Comparison of ENCODE assay signal across 1 cellular context in the genomic region with DNA sequence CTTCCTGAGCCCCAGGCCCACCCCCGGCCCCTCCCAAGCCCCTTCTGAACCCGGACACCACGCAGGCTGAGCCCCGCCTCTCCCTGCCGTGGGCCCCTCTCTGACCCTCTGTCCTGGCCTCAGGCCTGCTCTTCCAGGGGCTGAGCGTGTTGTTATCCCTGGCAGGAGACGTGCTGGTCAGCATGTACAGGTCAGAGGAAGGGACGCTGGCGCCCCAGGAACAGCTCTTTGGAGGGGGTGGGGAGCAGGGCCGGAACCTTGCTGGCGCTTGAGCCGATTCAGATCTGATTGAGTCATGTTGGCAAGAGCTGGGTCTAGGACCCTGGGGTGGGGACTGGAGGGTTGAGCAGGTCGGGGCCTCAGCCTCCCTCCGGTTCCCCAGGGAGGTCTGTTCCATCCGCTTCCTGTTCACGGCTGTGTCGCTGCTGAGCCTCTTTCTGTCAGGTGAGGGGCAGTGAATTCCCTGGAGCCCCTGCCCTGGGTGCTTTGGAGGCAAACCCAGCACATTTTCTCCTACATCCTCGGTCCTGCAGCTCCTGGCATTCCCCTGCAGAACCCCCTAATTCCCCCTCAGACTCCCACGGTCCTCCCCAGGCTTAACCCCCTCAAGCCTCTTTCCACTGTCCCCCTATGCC.
TF ChIP-seq lines count a peak whose summit lies in the region.

No MANE protein-coding gene starts in this region.

TF ChIP-seq in HepG2, 621 proteins besides CTCF, POLR2A, EP300 and RAD21 (continued from another document and continues in another):
- TF ChIP-seq, protein P1, sequence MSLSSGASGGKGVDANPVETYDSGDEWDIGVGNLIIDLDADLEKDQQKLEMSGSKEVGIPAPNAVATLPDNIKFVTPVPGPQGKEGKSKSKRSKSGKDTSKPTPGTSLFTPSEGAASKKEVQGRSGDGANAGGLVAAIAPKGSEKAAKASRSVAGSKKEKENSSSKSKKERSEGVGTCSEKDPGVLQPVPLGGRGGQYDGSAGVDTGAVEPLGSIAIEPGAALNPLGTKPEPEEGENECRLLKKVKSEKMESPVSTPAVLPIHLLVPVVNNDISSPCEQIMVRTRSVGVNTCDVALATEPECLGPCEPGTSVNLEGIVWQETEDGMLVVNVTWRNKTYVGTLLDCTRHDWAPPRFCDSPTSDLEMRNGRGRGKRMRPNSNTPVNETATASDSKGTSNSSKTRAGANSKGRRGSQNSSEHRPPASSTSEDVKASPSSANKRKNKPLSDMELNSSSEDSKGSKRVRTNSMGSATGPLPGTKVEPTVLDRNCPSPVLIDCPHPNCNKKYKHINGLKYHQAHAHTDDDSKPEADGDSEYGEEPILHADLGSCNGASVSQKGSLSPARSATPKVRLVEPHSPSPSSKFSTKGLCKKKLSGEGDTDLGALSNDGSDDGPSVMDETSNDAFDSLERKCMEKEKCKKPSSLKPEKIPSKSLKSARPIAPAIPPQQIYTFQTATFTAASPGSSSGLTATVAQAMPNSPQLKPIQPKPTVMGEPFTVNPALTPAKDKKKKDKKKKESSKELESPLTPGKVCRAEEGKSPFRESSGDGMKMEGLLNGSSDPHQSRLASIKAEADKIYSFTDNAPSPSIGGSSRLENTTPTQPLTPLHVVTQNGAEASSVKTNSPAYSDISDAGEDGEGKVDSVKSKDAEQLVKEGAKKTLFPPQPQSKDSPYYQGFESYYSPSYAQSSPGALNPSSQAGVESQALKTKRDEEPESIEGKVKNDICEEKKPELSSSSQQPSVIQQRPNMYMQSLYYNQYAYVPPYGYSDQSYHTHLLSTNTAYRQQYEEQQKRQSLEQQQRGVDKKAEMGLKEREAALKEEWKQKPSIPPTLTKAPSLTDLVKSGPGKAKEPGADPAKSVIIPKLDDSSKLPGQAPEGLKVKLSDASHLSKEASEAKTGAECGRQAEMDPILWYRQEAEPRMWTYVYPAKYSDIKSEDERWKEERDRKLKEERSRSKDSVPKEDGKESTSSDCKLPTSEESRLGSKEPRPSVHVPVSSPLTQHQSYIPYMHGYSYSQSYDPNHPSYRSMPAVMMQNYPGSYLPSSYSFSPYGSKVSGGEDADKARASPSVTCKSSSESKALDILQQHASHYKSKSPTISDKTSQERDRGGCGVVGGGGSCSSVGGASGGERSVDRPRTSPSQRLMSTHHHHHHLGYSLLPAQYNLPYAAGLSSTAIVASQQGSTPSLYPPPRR (CRISPR knock-in tag; IDR thresholded peaks at IDR 0.05; ENCODE audit: borderline replicate concordance) = no peak; the same call in 1 of the 2 replicates
- TF ChIP-seq ZKSCAN5 (CRISPR knock-in tag; IDR thresholded peaks at IDR 0.05) = no peak
- TF ChIP-seq ZSCAN9 (CRISPR knock-in tag; IDR thresholded peaks at IDR 0.05; ENCODE audit: borderline replicate concordance) = peak; percentile 22; the same call in 1 of the 2 replicates
- TF ChIP-seq NAIF1 (CRISPR knock-in tag; IDR thresholded peaks at IDR 0.05; ENCODE audit: borderline replicate concordance) = no peak; the same call in 1 of the 2 replicates
- no peak for TF ChIP-seq ATF7 (IDR thresholded peaks at IDR 0.05)
- no peak for TF ChIP-seq ATF7 (CRISPR knock-in tag; IDR thresholded peaks at IDR 0.05)
- TF ChIP-seq GATA4 (IDR thresholded peaks at IDR 0.05; ENCODE audit: borderline replicate concordance, low read depth) = peak; percentile 40; the same call in 1 of the 2 replicates
- TF ChIP-seq NFIC (IDR thresholded peaks at IDR 0.05; ENCODE audit: low read length) = no peak
- TF ChIP-seq ZNF350 (CRISPR knock-in tag; IDR thresholded peaks at IDR 0.05; ENCODE audit: borderline replicate concordance, low read depth) = 0 out of 2 replicates have a peak, but pooled peaks have one; percentile 72
- TF ChIP-seq, protein P2, sequence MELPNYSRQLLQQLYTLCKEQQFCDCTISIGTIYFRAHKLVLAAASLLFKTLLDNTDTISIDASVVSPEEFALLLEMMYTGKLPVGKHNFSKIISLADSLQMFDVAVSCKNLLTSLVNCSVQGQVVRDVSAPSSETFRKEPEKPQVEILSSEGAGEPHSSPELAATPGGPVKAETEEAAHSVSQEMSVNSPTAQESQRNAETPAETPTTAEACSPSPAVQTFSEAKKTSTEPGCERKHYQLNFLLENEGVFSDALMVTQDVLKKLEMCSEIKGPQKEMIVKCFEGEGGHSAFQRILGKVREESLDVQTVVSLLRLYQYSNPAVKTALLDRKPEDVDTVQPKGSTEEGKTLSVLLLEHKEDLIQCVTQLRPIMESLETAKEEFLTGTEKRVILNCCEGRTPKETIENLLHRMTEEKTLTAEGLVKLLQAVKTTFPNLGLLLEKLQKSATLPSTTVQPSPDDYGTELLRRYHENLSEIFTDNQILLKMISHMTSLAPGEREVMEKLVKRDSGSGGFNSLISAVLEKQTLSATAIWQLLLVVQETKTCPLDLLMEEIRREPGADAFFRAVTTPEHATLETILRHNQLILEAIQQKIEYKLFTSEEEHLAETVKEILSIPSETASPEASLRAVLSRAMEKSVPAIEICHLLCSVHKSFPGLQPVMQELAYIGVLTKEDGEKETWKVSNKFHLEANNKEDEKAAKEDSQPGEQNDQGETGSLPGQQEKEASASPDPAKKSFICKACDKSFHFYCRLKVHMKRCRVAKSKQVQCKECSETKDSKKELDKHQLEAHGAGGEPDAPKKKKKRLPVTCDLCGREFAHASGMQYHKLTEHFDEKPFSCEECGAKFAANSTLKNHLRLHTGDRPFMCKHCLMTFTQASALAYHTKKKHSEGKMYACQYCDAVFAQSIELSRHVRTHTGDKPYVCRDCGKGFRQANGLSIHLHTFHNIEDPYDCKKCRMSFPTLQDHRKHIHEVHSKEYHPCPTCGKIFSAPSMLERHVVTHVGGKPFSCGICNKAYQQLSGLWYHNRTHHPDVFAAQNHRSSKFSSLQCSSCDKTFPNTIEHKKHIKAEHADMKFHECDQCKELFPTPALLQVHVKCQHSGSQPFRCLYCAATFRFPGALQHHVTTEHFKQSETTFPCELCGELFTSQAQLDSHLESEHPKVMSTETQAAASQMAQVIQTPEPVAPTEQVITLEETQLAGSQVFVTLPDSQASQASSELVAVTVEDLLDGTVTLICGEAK (IDR thresholded peaks at IDR 0.05) = no peak
- TF ChIP-seq, protein P2 (CRISPR knock-in tag; IDR thresholded peaks at IDR 0.05) = 0 out of 2 replicates have a peak, but pooled peaks have one; percentile 56
- TF ChIP-seq PAWR (CRISPR knock-in tag; IDR thresholded peaks at IDR 0.05; ENCODE audit: borderline replicate concordance) = no peak; the same call in 1 of the 2 replicates
- no peak; the same call in 1 of the 2 replicates for TF ChIP-seq GFI1 (CRISPR knock-in tag; IDR thresholded peaks at IDR 0.05; ENCODE audit: borderline replicate concordance)
- no peak for TF ChIP-seq NFATC3 (CRISPR knock-in tag; IDR thresholded peaks at IDR 0.05)
- peak; percentile 10; the same call in 1 of the 2 replicates for TF ChIP-seq SRY (CRISPR knock-in tag; IDR thresholded peaks at IDR 0.05)
- peak; percentile 97 for TF ChIP-seq ZFX (CRISPR knock-in tag; IDR thresholded peaks at IDR 0.05; ENCODE audit: low read depth)
- TF ChIP-seq, protein P3, sequence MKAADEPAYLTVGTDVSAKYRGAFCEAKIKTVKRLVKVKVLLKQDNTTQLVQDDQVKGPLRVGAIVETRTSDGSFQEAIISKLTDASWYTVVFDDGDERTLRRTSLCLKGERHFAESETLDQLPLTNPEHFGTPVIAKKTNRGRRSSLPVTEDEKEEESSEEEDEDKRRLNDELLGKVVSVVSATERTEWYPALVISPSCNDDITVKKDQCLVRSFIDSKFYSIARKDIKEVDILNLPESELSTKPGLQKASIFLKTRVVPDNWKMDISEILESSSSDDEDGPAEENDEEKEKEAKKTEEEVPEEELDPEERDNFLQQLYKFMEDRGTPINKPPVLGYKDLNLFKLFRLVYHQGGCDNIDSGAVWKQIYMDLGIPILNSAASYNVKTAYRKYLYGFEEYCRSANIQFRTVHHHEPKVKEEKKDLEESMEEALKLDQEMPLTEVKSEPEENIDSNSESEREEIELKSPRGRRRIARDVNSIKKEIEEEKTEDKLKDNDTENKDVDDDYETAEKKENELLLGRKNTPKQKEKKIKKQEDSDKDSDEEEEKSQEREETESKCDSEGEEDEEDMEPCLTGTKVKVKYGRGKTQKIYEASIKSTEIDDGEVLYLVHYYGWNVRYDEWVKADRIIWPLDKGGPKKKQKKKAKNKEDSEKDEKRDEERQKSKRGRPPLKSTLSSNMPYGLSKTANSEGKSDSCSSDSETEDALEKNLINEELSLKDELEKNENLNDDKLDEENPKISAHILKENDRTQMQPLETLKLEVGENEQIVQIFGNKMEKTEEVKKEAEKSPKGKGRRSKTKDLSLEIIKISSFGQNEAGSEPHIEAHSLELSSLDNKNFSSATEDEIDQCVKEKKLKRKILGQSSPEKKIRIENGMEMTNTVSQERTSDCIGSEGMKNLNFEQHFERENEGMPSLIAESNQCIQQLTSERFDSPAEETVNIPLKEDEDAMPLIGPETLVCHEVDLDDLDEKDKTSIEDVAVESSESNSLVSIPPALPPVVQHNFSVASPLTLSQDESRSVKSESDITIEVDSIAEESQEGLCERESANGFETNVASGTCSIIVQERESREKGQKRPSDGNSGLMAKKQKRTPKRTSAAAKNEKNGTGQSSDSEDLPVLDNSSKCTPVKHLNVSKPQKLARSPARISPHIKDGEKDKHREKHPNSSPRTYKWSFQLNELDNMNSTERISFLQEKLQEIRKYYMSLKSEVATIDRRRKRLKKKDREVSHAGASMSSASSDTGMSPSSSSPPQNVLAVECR (CRISPR knock-in tag; IDR thresholded peaks at IDR 0.05; ENCODE audit: borderline replicate concordance) = peak; percentile 26
- TF ChIP-seq ZMYM3 (CRISPR knock-in tag; IDR thresholded peaks at IDR 0.05) = peak; percentile 40; the same call in 1 of the 2 replicates
- peak; percentile 92 for TF ChIP-seq AGO1 (IDR thresholded peaks at IDR 0.05; ENCODE audit: low read depth, low read length, poor library complexity, severe bottlenecking)
- TF ChIP-seq GATAD2A (CRISPR knock-in tag; IDR thresholded peaks at IDR 0.05) = peak; percentile 67
- TF ChIP-seq NR1H2 (CRISPR knock-in tag; IDR thresholded peaks at IDR 0.05; ENCODE audit: borderline replicate concordance, low read depth) = no peak
- TF ChIP-seq, protein P4, sequence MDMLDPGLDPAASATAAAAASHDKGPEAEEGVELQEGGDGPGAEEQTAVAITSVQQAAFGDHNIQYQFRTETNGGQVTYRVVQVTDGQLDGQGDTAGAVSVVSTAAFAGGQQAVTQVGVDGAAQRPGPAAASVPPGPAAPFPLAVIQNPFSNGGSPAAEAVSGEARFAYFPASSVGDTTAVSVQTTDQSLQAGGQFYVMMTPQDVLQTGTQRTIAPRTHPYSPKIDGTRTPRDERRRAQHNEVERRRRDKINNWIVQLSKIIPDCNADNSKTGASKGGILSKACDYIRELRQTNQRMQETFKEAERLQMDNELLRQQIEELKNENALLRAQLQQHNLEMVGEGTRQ (IDR thresholded peaks at IDR 0.05; ENCODE audit: low read depth, low read length) = no peak; the same call in 1 of the 2 replicates
- TF ChIP-seq, protein P4 (CRISPR knock-in tag; IDR thresholded peaks at IDR 0.05; ENCODE audit: borderline replicate concordance) = no peak; the same call in 1 of the 2 replicates
- TF ChIP-seq ZKSCAN1 (IDR thresholded peaks at IDR 0.05; ENCODE audit: low read length) = no peak; the same call in 1 of the 2 replicates
- no peak for TF ChIP-seq CBX2 (IDR thresholded peaks at IDR 0.05; ENCODE audit: low read depth, low read length)
- no peak for TF ChIP-seq CBX2 (CRISPR knock-in tag; IDR thresholded peaks at IDR 0.05; ENCODE audit: low read depth)
- peak; percentile 61 for TF ChIP-seq STAG1 (CRISPR knock-in tag; IDR thresholded peaks at IDR 0.05)
- TF ChIP-seq ZNF614 (CRISPR knock-in tag; IDR thresholded peaks at IDR 0.05; ENCODE audit: borderline replicate concordance) = no peak; the same call in 1 of the 2 replicates
- TF ChIP-seq, protein P5, sequence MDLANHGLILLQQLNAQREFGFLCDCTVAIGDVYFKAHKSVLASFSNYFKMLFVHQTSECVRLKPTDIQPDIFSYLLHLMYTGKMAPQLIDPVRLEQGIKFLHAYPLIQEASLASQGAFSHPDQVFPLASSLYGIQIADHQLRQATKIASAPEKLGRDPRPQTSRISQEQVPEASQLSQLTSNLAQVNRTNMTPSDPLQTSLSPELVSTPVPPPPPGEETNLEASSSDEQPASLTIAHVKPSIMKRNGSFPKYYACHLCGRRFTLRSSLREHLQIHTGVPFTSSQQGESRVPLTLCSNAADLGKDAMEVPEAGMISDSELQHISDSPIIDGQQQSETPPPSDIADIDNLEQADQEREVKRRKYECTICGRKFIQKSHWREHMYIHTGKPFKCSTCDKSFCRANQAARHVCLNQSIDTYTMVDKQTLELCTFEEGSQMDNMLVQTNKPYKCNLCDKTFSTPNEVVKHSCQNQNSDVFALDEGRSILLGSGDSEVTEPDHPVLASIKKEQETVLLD (CRISPR knock-in tag; IDR thresholded peaks at IDR 0.05; ENCODE audit: low read depth) = no peak
- TF ChIP-seq, protein P6, sequence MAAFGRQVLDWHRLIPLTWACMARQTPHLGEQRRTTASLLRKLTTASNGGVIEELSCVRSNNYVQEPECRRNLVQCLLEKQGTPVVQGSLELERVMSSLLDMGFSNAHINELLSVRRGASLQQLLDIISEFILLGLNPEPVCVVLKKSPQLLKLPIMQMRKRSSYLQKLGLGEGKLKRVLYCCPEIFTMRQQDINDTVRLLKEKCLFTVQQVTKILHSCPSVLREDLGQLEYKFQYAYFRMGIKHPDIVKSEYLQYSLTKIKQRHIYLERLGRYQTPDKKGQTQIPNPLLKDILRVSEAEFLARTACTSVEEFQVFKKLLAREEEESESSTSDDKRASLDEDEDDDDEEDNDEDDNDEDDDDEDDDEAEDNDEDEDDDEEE (CRISPR knock-in tag; IDR thresholded peaks at IDR 0.05) = 0 out of 2 replicates have a peak, but pooled peaks have one; percentile 9
